11 cellular contexts compared by ENCODE assay signal in the genomic region with DNA sequence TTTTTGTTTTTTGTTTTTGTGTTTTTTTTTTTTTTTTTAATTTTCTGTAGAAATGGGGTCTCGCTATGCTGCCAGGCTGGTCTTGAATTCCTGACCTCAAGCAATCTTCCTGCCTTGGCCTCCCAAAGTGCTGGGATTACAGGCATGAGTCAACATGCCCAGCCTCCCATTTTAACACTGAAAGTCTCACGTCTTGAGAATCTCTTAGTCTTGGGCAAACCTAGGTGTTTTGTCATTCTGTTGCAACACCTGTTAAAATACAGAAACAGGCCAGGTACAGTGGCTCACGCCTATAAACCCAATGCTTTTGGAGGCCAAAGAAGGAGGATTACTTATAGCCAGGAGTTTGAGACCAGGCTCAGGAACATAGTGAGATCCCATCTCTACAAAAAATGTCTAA.
"Had no signal": no experiment of that assay in that cellular context is flagged by ENCODE, and none has a peak within 500 bp of the region (broad histone marks: within the 10 kb centered on the region; RNA-seq: fewer than 3 reads in every experiment).

No MANE protein-coding gene starts in this region.

- H3K4me1 ChIP-seq: HAP-1 had no signal

- H3K36me3 ChIP-seq: HAP-1 had no signal

- H3K27ac ChIP-seq: GM23248, HL-60 had no signal

- DNase-seq: GM23248, GOT3, H7, HFFc6, IMR-90, KG1 had no signal

- ATAC-seq: HCT116, K562 had no signal

- FAIRE-seq: HTR-8/SVneo, K562 had no signal

- H3K4me3 ChIP-seq: GM23248, HAP-1, K562 had no signal

- H3K9me3 ChIP-seq: HAP-1 had no signal
